Comparison of ENCODE assay signal across 8 cellular contexts in the genomic region with DNA sequence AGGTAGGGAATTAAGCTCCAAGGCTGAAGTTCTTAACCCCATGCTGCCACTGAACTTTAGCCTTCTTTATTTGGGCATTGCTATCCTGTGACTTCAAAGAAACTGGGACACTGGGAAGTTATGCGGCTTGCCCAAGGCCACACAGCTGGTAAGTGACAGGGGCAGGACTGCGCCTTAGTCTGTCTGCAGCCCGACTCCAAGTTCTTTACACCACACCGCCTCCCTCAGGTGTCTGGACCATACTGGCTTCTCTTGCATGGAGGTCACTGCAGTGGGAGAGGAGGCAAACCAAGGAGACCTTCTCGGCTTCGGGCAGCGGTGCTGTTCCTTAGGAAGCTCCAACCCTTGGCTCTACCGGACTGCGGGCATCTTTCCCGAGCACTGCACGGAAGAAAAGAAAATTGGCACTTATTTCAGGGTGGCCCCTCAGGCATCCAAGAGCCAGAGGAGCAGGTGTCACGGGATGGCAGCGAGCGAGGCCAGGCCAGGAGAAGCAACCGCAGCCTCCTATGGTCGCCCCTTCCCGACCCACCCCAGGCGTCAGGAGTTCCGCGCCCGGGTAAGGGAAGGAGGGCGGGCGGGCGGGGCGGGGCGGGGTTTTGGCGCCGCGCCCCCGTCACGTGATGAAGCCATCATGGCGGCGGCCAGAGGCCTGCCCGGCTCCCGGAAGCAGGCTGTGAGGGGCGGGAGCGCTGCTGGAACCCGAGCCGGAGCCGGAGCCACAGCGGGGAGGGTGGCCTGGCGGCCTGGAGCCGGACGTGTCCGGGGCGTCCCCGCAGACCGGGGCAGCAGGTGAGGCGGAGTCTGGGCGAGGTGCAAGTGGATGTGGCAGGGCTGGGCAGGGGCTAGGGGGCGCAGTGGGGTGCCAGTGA. TPM values are rescaled to one million over a fixed set of nuclear protein-coding genes. Genes with fewer than 3 reads are reported as not detected.
DNase-seq lines count a peak whose midpoint lies in the region; ATAC-seq and TF ChIP-seq lines count a peak whose summit lies in the region.

No MANE protein-coding gene starts in this region.

- WGBS in gastroesophageal sphincter (ENCODE audit: low coverage in 1 of 2), 2 donors = 0 to 4% methylated on average over 7 to 8 of the region's 51 CpGs
- 1 to 2% methylated on average over 22 to 30 of the region's 51 CpGs for WGBS in thyroid gland, 2 donors

- TF ChIP-seq CTCF in DOHH2 (IDR thresholded peaks at IDR 0.05; ENCODE audit: low read depth, low read length, poor library complexity, severe bottlenecking) (peak; percentile 62), RWPE1 (conservative IDR thresholded peaks at IDR 0.05; ENCODE audit: low read depth) (no peak; the same call in none of the 2 replicates), gastroesophageal sphincter (IDR thresholded peaks at IDR 0.05) (peak in 3 of 4 experiments; percentile 32 to 64 (median 43)), neutrophil (IDR thresholded peaks at IDR 0.05) (peak; percentile 51), thyroid gland (IDR thresholded peaks at IDR 0.05) (peak in 4 of 6 experiments; percentile 24 to 53 (median 44))

- H4K20me1 ChIP-seq in DOHH2 (ENCODE audit: control insufficient read depth, insufficient read depth, low read depth, low read length) = no peaks in the 10 kb centered on the region

- TF ChIP-seq POLR2A in gastroesophageal sphincter (IDR thresholded peaks at IDR 0.05) (peak; percentile 45 to 46), thyroid gland (IDR thresholded peaks at IDR 0.05) (peak in 1 of 2 donors; percentile 53)

- POLR2A ChIA-PET in RWPE1 (lab: Yijun Ruan, JAX; ENCODE audit: low non-redundant PET) = interaction anchor here (0.5 to 1.2 kb wide), 3 partner anchors 9 to 38 kb away, joined by 3 to 6 read pairs (median 3); no protein-coding TSS in a partner anchor

- peak overlapping the region; percentile 100 for H3K4me2 ChIP-seq in DOHH2 (ENCODE audit: low read length)

- no peak for TF ChIP-seq EP300 in gastroesophageal sphincter (IDR thresholded peaks at IDR 0.05)

- peaks cover 36% of the 10 kb centered on the region for H3K79me2 ChIP-seq in DOHH2 (ENCODE audit: control insufficient read depth, low read length)

- peaks cover 45% of the 10 kb centered on the region for H3K4me1 ChIP-seq in DOHH2 (ENCODE audit: control insufficient read depth, low read length)
- peaks cover 0 to 39% (median 21%) of the 10 kb centered on the region in 3 donors for H3K4me1 ChIP-seq in gastroesophageal sphincter
- H3K4me1 ChIP-seq in neutrophil (ENCODE audit: control insufficient read depth in 1 of 2, insufficient read depth in 1 of 2, low read depth in 1 of 2, low read length in 1 of 2) = peaks cover 19 to 27% of the 10 kb centered on the region in 2 experiments
- peaks cover 17 to 18% of the 10 kb centered on the region in 2 donors for H3K4me1 ChIP-seq in thyroid gland

- H3K9me3 ChIP-seq in DOHH2 (ENCODE audit: control insufficient read depth, insufficient read depth, low read length) = no peaks in the 10 kb centered on the region
- no peaks in the 10 kb centered on the region for H3K9me3 ChIP-seq in KOPT-K1 (ENCODE audit: insufficient read depth, low read length, poor library complexity, severe bottlenecking)
- H3K9me3 ChIP-seq in gastroesophageal sphincter = no peaks in the 10 kb centered on the region
- H3K9me3 ChIP-seq in neutrophil = no peaks in the 10 kb centered on the region
- no peaks in the 10 kb centered on the region for H3K9me3 ChIP-seq in thyroid gland

- ATAC-seq in GM21576 (IDR thresholded peaks at IDR 0.05; ENCODE audit: unreplicated experiment) (peak; percentile 59), gastroesophageal sphincter (peak; percentile 91)

- CTCF ChIA-PET in RWPE1 (lab: Yijun Ruan, JAX) = interaction anchor here (0.6 to 2.2 kb wide), 16 partner anchors 10 to 94 kb away, joined by 3 to 26 read pairs (median 4); a partner anchor contains a TSS

- no peaks in the 10 kb centered on the region for H3K9me2 ChIP-seq in DOHH2 (replicated peaks; ENCODE audit: control insufficient read depth, low read length)

- H3K27me3 ChIP-seq in DOHH2 (ENCODE audit: control insufficient read depth, low read length) = no peaks in the 10 kb centered on the region
- no peaks in the 10 kb centered on the region for H3K27me3 ChIP-seq in gastroesophageal sphincter
- H3K27me3 ChIP-seq in neutrophil = no peaks in the 10 kb centered on the region
- no peaks in the 10 kb centered on the region for H3K27me3 ChIP-seq in thyroid gland

- H3K4me3 ChIP-seq in DOHH2 (ENCODE audit: low read length) = peak overlapping the region; percentile 99
- peak overlapping the region; percentile 61 to 92 for H3K4me3 ChIP-seq in gastroesophageal sphincter
- peak overlapping the region; percentile 70 to 97 for H3K4me3 ChIP-seq in neutrophil (ENCODE audit: low read depth in 1 of 2, low read length in 1 of 2)
- peak overlapping the region; percentile 74 to 91 (median 82) for H3K4me3 ChIP-seq in thyroid gland (replicated peaks in 1 of 3)

- peaks cover 21% of the 10 kb centered on the region for H3K36me3 ChIP-seq in DOHH2 (ENCODE audit: control insufficient read depth, low read length)
- peaks cover 27% of the 10 kb centered on the region for H3K36me3 ChIP-seq in KOPT-K1 (ENCODE audit: insufficient read depth, low read length)
- peaks cover 0 to 31% of the 10 kb centered on the region in 2 donors for H3K36me3 ChIP-seq in gastroesophageal sphincter
- H3K36me3 ChIP-seq in neutrophil = peaks cover 18% of the 10 kb centered on the region
- H3K36me3 ChIP-seq in thyroid gland = peaks cover 0 to 4% of the 10 kb centered on the region in 2 donors

- H3K27ac ChIP-seq in DOHH2 (ENCODE audit: low read depth, low read length) (peak overlapping the region; percentile 39; the same call in 1 of the 2 replicates), KOPT-K1 (ENCODE audit: low read depth, low read length, poor library complexity, severe bottlenecking) (peak overlapping the region; percentile 75), RWPE1 (peak overlapping the region; percentile 88), gastroesophageal sphincter (peak overlapping the region; percentile 36 to 93 (median 86)), neutrophil (peak overlapping the region; percentile 83), thyroid gland (peak overlapping the region; percentile 81 to 91 (median 86))

- intact Hi-C loops in thyroid gland (cut with DNase I) = loop anchor here (5.0 kb wide), 1 partner anchor 39 kb away; no protein-coding TSS in a partner anchor

- peak; percentile 83 for DNase-seq in RWPE1 (ENCODE audit: low spot score)
- DNase-seq in activated naive CD4-positive, alpha-beta T cell (lab: John Stamatoyannopoulos, UW) = peak in 3 of 4 experiments; percentile 48 to 70 (median 58)
- DNase-seq in thyroid gland = peak; percentile 75 to 79

- peaks cover 7% of the 10 kb centered on the region for H3F3A ChIP-seq in DOHH2 (ENCODE audit: control insufficient read depth, insufficient read depth)

RNA-seq across cellular contexts. Expression of a gene that starts 16.4 kb away (rescaled TPM):
- total RNA-seq in gastroesophageal sphincter (1 to 10 TPM in 2 of 4 donors, under 1 TPM in 2; 0.13 to 2.3 (median 0.64) TPM), thyroid gland (1 to 10 TPM in 1 of 4 donors, under 1 TPM in 3; 0.13 to 1.5 (median 0.52) TPM)

RNA-seq across cellular contexts. Expression of a gene that starts 19.7 kb away (rescaled TPM):
- total RNA-seq in gastroesophageal sphincter (10 to 100 TPM; 15.6 to 26.6 (median 22.9) TPM), thyroid gland (10 to 100 TPM; 13.6 to 27.7 (median 23.8) TPM)

RNA-seq across cellular contexts. Expression of a gene that starts 43.6 kb away (rescaled TPM):
- total RNA-seq in gastroesophageal sphincter = 100 to 1,000 TPM; 390 to 782 (median 568) TPM
- total RNA-seq in thyroid gland = 1,000 to 10,000 TPM in 1 of 4 donors, 100 to 1,000 TPM in 3; 656 to 1,200 (median 763) TPM

RNA-seq across cellular contexts. Expression of a gene that starts 44.7 kb away (rescaled TPM):
- total RNA-seq in gastroesophageal sphincter (1 to 10 TPM in 2 of 4 donors, under 1 TPM in 2; 0.40 to 5.8 (median 2.6) TPM), thyroid gland (10 to 100 TPM in 1 of 4 donors, 1 to 10 TPM in 3; 3.2 to 15.6 (median 4.9) TPM)

RNA-seq across cellular contexts. Expression of a gene that starts 47.8 kb away (rescaled TPM):
- total RNA-seq in gastroesophageal sphincter = 10 to 100 TPM; 40.9 to 49.2 (median 46.3) TPM
- total RNA-seq in thyroid gland = 10 to 100 TPM; 36.7 to 63.8 (median 51.6) TPM

Comparison
In these comparisons a context has a peak if more than half of its experiments do, and no peak if none do; other contexts are left out.
1. Peak in every context shown above with its lines: DNase-seq, ATAC-seq, H3K4me3 ChIP-seq and H3K27ac ChIP-seq.